Comparison of ENCODE assay signal across 10 cellular contexts in the genomic region with DNA sequence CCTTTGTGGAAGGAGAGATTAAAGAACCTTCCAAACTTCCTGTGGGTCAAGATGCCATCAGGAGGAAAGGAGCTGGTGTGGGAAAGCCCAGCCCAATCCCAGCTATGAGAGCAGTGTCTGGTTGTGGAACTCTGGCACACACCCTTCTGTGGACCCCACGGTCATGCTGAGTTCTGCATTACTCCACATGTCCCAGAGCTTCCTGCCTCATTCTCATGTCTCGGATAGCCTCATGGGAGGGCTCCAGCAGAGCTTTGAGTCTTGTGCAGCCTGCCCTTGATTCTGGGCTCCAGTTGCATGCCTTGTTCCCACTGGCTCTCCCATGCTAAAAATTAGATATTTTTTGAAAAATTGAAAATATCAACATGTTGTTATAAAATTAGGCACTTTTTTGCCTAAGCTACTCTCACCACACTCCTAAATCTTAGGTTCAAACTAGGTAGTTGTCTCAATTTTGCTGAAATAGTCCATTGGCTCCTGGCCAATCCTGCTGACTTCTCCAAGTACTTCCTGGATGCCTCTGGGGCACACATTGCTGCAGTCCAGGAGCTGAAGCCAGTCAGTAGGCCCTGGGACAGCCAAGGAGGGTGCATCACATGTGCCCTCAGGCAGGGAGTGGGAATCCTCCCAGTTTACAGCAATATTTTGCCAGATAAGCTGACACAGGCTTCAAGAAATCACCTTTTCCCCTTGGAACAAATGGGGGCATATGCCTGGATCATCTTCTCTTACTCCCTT.
DNase-seq lines count a peak whose midpoint lies in the region; ATAC-seq and TF ChIP-seq lines count a peak whose summit lies in the region.
"Had no signal": no experiment of that assay in that cellular context is flagged by ENCODE, and none has a peak within 500 bp of the region (broad histone marks: within the 10 kb centered on the region; RNA-seq: fewer than 3 reads in every experiment).

No MANE protein-coding gene starts in this region.

- DNase-seq in activated CD8-positive, alpha-beta memory T cell treated with anti-CD3 and anti-CD28 coated beads for 24 hours, result peak; percentile 44
- DNase-seq in activated CD8-positive, alpha-beta memory T cell treated with anti-CD3 and anti-CD28 coated beads, Interleukin-2, amount 50 U/mL, for 4 hours, result no peak
- DNase-seq in activated CD8-positive, alpha-beta memory T cell treated with anti-CD3 and anti-CD28 coated beads, Interleukin-2, amount 10 ng/mL, durations not matched to agents 7 days and 5 days, result peak; percentile 21
- DNase-seq in glomerular visceral epithelial cell (ENCODE audit: extremely low spot score) (peak; percentile 25), type B pancreatic cell (ENCODE audit: extremely low spot score, unreplicated experiment) (peak; percentile 31)
- DNase-seq: NK-92 treated with Interleukin-12 subunit alpha and Interleukin-12 subunit beta, amount 100 ng/mL, for 24 hours had no signal

- CTCF ChIA-PET in activated CD8-positive, alpha-beta memory T cell treated with anti-CD3 and anti-CD28 coated beads, Interleukin-2, amount 10 ng/mL, durations not matched to agents 7 days and 5 days (lab: Charles Lee), result interaction anchor here (1.1 kb wide), 1 partner anchor 12 kb away, joined by 3 read pairs; no protein-coding TSS in a partner anchor

- H3K9me3 Mint-ChIP-seq in activated CD8-positive, alpha-beta memory T cell treated with anti-CD3 and anti-CD28 coated beads, Interleukin-2, amount 10 ng/mL, durations not matched to agents 7 days and 5 days (ENCODE audit: low read depth), result no peaks in the 10 kb centered on the region
- peaks cover 5% of the 10 kb centered on the region for H3K9me3 Mint-ChIP-seq in type B pancreatic cell

- no peak for ATAC-seq in activated CD8-positive, alpha-beta memory T cell treated with anti-CD3 and anti-CD28 coated beads, Interleukin-2, amount 10 ng/mL, durations not matched to agents 7 days and 5 days
- ATAC-seq in GM18909 (IDR thresholded peaks at IDR 0.05; ENCODE audit: poor library complexity, unreplicated experiment), result no peak
- ATAC-seq in HG03139 (IDR thresholded peaks at IDR 0.05; ENCODE audit: unreplicated experiment), result no peak
- no peak for ATAC-seq in HG03342 (IDR thresholded peaks at IDR 0.05; ENCODE audit: unreplicated experiment)

- no peak overlapping the region for H3K27ac Mint-ChIP-seq in activated CD8-positive, alpha-beta memory T cell treated with anti-CD3 and anti-CD28 coated beads, Interleukin-2, amount 10 ng/mL, durations not matched to agents 7 days and 5 days
- no peak overlapping the region for H3K27ac Mint-ChIP-seq in type B pancreatic cell
- H3K27ac Mint-ChIP-seq: B cell had no signal

- H3K4me3 Mint-ChIP-seq in activated CD8-positive, alpha-beta memory T cell treated with anti-CD3 and anti-CD28 coated beads, Interleukin-2, amount 10 ng/mL, durations not matched to agents 7 days and 5 days, result no peak overlapping the region
- no peak overlapping the region for H3K4me3 Mint-ChIP-seq in type B pancreatic cell
- H3K4me3 Mint-ChIP-seq: B cell had no signal

- peaks cover 7% of the 10 kb centered on the region for H3K36me3 Mint-ChIP-seq in activated CD8-positive, alpha-beta memory T cell treated with anti-CD3 and anti-CD28 coated beads, Interleukin-2, amount 10 ng/mL, durations not matched to agents 7 days and 5 days
- peaks cover 5% of the 10 kb centered on the region for H3K36me3 Mint-ChIP-seq in type B pancreatic cell

- H3K27me3 Mint-ChIP-seq in activated CD8-positive, alpha-beta memory T cell treated with anti-CD3 and anti-CD28 coated beads, Interleukin-2, amount 10 ng/mL, durations not matched to agents 7 days and 5 days, result no peaks in the 10 kb centered on the region
- no peaks in the 10 kb centered on the region for H3K27me3 Mint-ChIP-seq in type B pancreatic cell
- H3K27me3 Mint-ChIP-seq: B cell had no signal

- H3K4me1 Mint-ChIP-seq in activated CD8-positive, alpha-beta memory T cell treated with anti-CD3 and anti-CD28 coated beads, Interleukin-2, amount 10 ng/mL, durations not matched to agents 7 days and 5 days, result peaks cover 11% of the 10 kb centered on the region
- H3K4me1 Mint-ChIP-seq in type B pancreatic cell (ENCODE audit: unreplicated experiment), result peaks cover 11% of the 10 kb centered on the region

- TF ChIP-seq CTCF in type B pancreatic cell (conservative IDR thresholded peaks at IDR 0.05), result no peak
